In the genomic region with DNA sequence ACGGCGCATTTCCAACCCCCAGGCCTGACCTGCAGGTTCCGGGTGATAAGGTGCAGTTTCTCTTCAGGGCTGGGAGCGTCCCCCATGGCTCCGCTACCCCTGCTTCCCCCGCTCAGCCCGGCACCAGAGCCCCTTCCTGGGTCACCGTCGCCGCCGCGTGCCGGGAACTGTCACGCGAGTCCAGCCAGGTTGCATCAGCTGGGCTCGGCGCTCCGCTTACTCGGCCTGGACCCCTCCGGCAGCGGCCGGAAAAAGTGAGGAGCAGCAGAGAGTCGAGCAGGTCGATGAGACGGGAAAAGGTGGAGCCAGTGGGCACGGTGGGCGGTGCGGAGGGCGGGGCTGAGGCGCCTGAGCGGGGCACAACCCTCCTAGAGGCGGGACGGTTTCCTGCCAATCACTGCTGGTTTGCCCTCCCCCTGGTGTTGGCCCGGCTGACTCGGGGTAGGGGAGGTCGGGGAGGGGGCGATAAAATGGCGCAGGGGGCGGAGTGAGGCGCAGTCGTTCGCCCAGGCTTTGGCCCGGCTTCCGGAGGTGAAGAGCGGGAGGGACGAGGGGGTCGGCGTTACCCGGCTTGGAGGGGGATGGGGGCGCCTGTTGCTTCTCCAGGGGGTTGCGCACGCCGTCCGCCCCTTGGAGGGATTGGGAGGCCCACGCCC, we compare ENCODE assay signal across 8 cellular contexts. TPM values are rescaled to one million over a fixed set of nuclear protein-coding genes. Genes with fewer than 3 reads are reported as not detected.
DNase-seq lines count a peak whose midpoint lies in the region; ATAC-seq and TF ChIP-seq lines count a peak whose summit lies in the region.

Gene S100PBP, plus strand, starts transcription at position 495 of the 656 bp plus-strand sequence. CDS start 8,447 bp downstream, outside the sequence.
Gene YARS1, minus strand, starts transcription at position 200 of the 656 bp plus-strand sequence. Its CDS starts 114 bp downstream, at position 86.

- H3K27me3 Mint-ChIP-seq in chondrocyte (ENCODE audit: low read depth): no peaks in the 10 kb centered on the region

- peak within 1 kb of the TSS; percentile 84 for H3K4me3 ChIP-seq in kidney epithelial cell (ENCODE audit: low read depth, low read length)

- peak; percentile 74 for TF ChIP-seq POLR2A in GM19193 (IDR thresholded peaks at IDR 0.05; ENCODE audit: extremely low read depth, insufficient read depth, insufficient read length)

- H3K27me3 ChIP-seq in kidney epithelial cell (ENCODE audit: control insufficient read depth, insufficient read depth, low read length): no peaks in the 10 kb centered on the region

- peak within 1 kb of the TSS; percentile 100 for H3K27ac Mint-ChIP-seq in chondrocyte (ENCODE audit: unreplicated experiment)

- TF ChIP-seq CTCF in chondrocyte (IDR thresholded peaks at IDR 0.05): no peak
- TF ChIP-seq CTCF in kidney epithelial cell (IDR thresholded peaks at IDR 0.05; ENCODE audit: insufficient read depth, low read length, poor library complexity, severe bottlenecking): no peak

- no peaks in the 10 kb centered on the region for H3K36me3 ChIP-seq in kidney epithelial cell (ENCODE audit: control insufficient read depth, insufficient read depth, low read length)

- H3K36me3 Mint-ChIP-seq in chondrocyte (ENCODE audit: low read depth): peaks cover 7% of the 10 kb centered on the region

- DNase-seq in AML-193 (lab: John Stamatoyannopoulos, UW): peak; percentile 93 to 94
- peak; percentile 84 for DNase-seq in NCI-H510A treated with DMSO at 0.1 percent for 48 hours (lab: John Stamatoyannopoulos, UW)
- DNase-seq in activated CD4-positive, alpha-beta T cell treated with anti-CD3 and anti-CD28 coated beads for 24 hours (ENCODE audit: low read depth in 2 of 2): peak; percentile 100
- DNase-seq in chondrocyte (ENCODE audit: low spot score): peak; percentile 100
- peak; percentile 69 for DNase-seq in kidney epithelial cell (ENCODE audit: low read depth)
- DNase-seq in stimulated activated CD4-positive, alpha-beta T cell treated with anti-CD3 and anti-CD28 coated beads, Interleukin-15, amount 100 ng/mL, for 48 hours (ENCODE audit: low read depth in 2 of 2): peak; percentile 100

- peak within 1 kb of the TSS; percentile 98 for H3K4me3 Mint-ChIP-seq in chondrocyte (ENCODE audit: unreplicated experiment)

- peak; percentile 90 for ATAC-seq in HG03439 (IDR thresholded peaks at IDR 0.05; ENCODE audit: unreplicated experiment)

- H3K9me3 Mint-ChIP-seq in chondrocyte (ENCODE audit: low read depth): no peaks in the 10 kb centered on the region

- H3K4me1 Mint-ChIP-seq in chondrocyte (ENCODE audit: low read depth): peaks cover 49% of the 10 kb centered on the region

RNA-seq across cellular contexts. Expression of gene S100PBP, which starts in this region (rescaled TPM):
- total RNA-seq in chondrocyte (39.6 to 55.8 TPM (median 40.5 TPM) in 3 replicates), kidney epithelial cell (11.2 and 12.7 TPM in 2 replicates)

RNA-seq across cellular contexts. Expression of gene YARS1, which starts in this region (rescaled TPM):
- total RNA-seq in chondrocyte (52.2 to 160 TPM (median 147 TPM) in 3 replicates), kidney epithelial cell (167 and 175 TPM in 2 replicates)

Comparison
In these comparisons a context has a peak if more than half of its experiments do, and no peak if none do; other contexts are left out.
1. Peak in every context shown above with its lines: DNase-seq, ATAC-seq and H3K4me3 ChIP-seq.